Comparison of ENCODE assay signal across 24 cellular contexts in genomic region chrX:46812445-46812844, GRCh38. TPM values are rescaled to one million over a fixed set of nuclear protein-coding genes. Genes with fewer than 3 reads are reported as not detected.
DNase-seq lines count a peak whose midpoint lies in the region; ATAC-seq, FAIRE-seq and TF ChIP-seq lines count a peak whose summit lies in the region.
"Had no signal": no experiment of that assay in that cellular context is flagged by ENCODE, and none has a peak within 500 bp of the region (broad histone marks: within the 10 kb centered on the region; RNA-seq: fewer than 3 reads in every experiment).

No MANE protein-coding gene starts in this region.

- H3K27ac ChIP-seq in PC-9 (peak overlapping the region; percentile 88), hepatocyte (peak overlapping the region; percentile 12), pancreas (no peak overlapping the region), WERI-Rb-1 (no peak overlapping the region)
- H3K27ac ChIP-seq in CD8-positive, alpha-beta T cell (ENCODE audit: low read depth, low read length): no peak overlapping the region
- H3K27ac ChIP-seq: esophagus squamous epithelium, gastrocnemius medialis had no signal

- H3K4me1 ChIP-seq in PC-9 (replicated peaks; ENCODE audit: insufficient read depth): peaks cover 19% of the 10 kb centered on the region
- no peaks in the 10 kb centered on the region for H3K4me1 ChIP-seq in hepatocyte (ENCODE audit: insufficient read depth)
- H3K4me1 ChIP-seq in pancreas: no peaks in the 10 kb centered on the region
- H3K4me1 ChIP-seq in CD8-positive, alpha-beta T cell (ENCODE audit: insufficient read depth, low read length): no peaks in the 10 kb centered on the region
- H3K4me1 ChIP-seq: esophagus squamous epithelium, gastrocnemius medialis had no signal

- H3K9me2 ChIP-seq in PC-9 (ENCODE audit: insufficient read depth) (no peaks in the 10 kb centered on the region), hepatocyte (replicated peaks; ENCODE audit: insufficient read depth) (no peaks in the 10 kb centered on the region)

- H3K4me3 ChIP-seq in PC-9: no peak overlapping the region
- no peak overlapping the region for H3K4me3 ChIP-seq in hepatocyte
- no peak overlapping the region for H3K4me3 ChIP-seq in pancreas
- no peak overlapping the region for H3K4me3 ChIP-seq in CD8-positive, alpha-beta T cell (ENCODE audit: low read depth, low read length)
- no peak overlapping the region for H3K4me3 ChIP-seq in WERI-Rb-1 (ENCODE audit: low read depth, low read length)
- H3K4me3 ChIP-seq: esophagus squamous epithelium, gastrocnemius medialis, K562 had no signal

- POLR2A ChIA-PET in PC-9 (lab: Charles Lee; ENCODE audit: unreplicated experiment): interaction anchor here (0.6 kb wide), 2 partner anchors 26 to 456 kb away, joined by 3 to 5 read pairs; no protein-coding TSS in a partner anchor
- POLR2A ChIA-PET in CD8-positive, alpha-beta T cell (lab: Charles Lee): no interaction called here

- H3K79me2 ChIP-seq in PC-9 (ENCODE audit: low read depth) (no peaks in the 10 kb centered on the region), hepatocyte (no peaks in the 10 kb centered on the region)

- no peak overlapping the region for H3K27ac Mint-ChIP-seq in activated T-helper 1 cell treated with anti-CD3 and anti-CD28 coated beads, Interleukin-12 subunit alpha, Interleukin-12 subunit beta, Interleukin-2, Interleukin-4 antibody, amounts not matched to agents 30 ng/mL and 10 ng/mL and 1 ng/mL, durations not matched to agents 14 hours and 24 hours and 36 hours
- no peak overlapping the region for H3K27ac Mint-ChIP-seq in CD8-positive, alpha-beta T cell
- H3K27ac Mint-ChIP-seq: activated naive CD4-positive, alpha-beta T cell treated with anti-CD3 and anti-CD28 coated beads, Interleukin-2, amount 10 ng/mL, durations not matched to agents 7 days and 5 days; natural killer cell had no signal

- H4K20me1 ChIP-seq in PC-9 (ENCODE audit: insufficient read depth) (no peaks in the 10 kb centered on the region), hepatocyte (ENCODE audit: insufficient read depth, poor library complexity, severe bottlenecking) (no peaks in the 10 kb centered on the region)

- no peaks in the 10 kb centered on the region for H3K9me3 Mint-ChIP-seq in activated T-helper 1 cell treated with anti-CD3 and anti-CD28 coated beads, Interleukin-12 subunit alpha, Interleukin-12 subunit beta, Interleukin-2, Interleukin-4 antibody, amounts not matched to agents 30 ng/mL and 10 ng/mL and 1 ng/mL, durations not matched to agents 14 hours and 24 hours and 36 hours
- no peaks in the 10 kb centered on the region for H3K9me3 Mint-ChIP-seq in CD8-positive, alpha-beta T cell
- H3K9me3 Mint-ChIP-seq: activated naive CD4-positive, alpha-beta T cell treated with anti-CD3 and anti-CD28 coated beads, Interleukin-2, amount 10 ng/mL, durations not matched to agents 7 days and 5 days; natural killer cell had no signal

- H3K9me3 ChIP-seq in PC-9 (ENCODE audit: insufficient read depth, low read depth) (no peaks in the 10 kb centered on the region), hepatocyte (ENCODE audit: low read depth) (no peaks in the 10 kb centered on the region), pancreas (no peaks in the 10 kb centered on the region), WERI-Rb-1 (ENCODE audit: severe bottlenecking) (no peaks in the 10 kb centered on the region)
- no peaks in the 10 kb centered on the region for H3K9me3 ChIP-seq in CD8-positive, alpha-beta T cell (ENCODE audit: low read length)
- H3K9me3 ChIP-seq: esophagus squamous epithelium, gastrocnemius medialis had no signal

- H2AFZ ChIP-seq in PC-9 (no peak overlapping the region), hepatocyte (no peak overlapping the region)

- H3F3A ChIP-seq in PC-9 (ENCODE audit: insufficient read depth, low read depth): peaks cover 25% of the 10 kb centered on the region; the same call in 1 of the 2 replicates

- no peaks in the 10 kb centered on the region for H3K36me3 Mint-ChIP-seq in activated T-helper 1 cell treated with anti-CD3 and anti-CD28 coated beads, Interleukin-12 subunit alpha, Interleukin-12 subunit beta, Interleukin-2, Interleukin-4 antibody, amounts not matched to agents 30 ng/mL and 10 ng/mL and 1 ng/mL, durations not matched to agents 14 hours and 24 hours and 36 hours (ENCODE audit: low read depth)
- H3K36me3 Mint-ChIP-seq in CD8-positive, alpha-beta T cell: no peaks in the 10 kb centered on the region
- H3K36me3 Mint-ChIP-seq: activated naive CD4-positive, alpha-beta T cell treated with anti-CD3 and anti-CD28 coated beads, Interleukin-2, amount 10 ng/mL, durations not matched to agents 7 days and 5 days; natural killer cell had no signal

- intact Hi-C loops in PC-9 (cut with micrococcal nuclease; ENCODE audit: unreplicated experiment): loop anchor here (1.0 kb wide), 1 partner anchor 26 kb away; no protein-coding TSS in a partner anchor
- intact Hi-C loops in pancreas (cut with DNase I): no loop called here
- intact Hi-C loops in activated T-helper 1 cell treated with anti-CD3 and anti-CD28 coated beads, Interleukin-12 subunit alpha, Interleukin-12 subunit beta, Interleukin-2, Interleukin-4 antibody, amounts not matched to agents 30 ng/mL and 10 ng/mL and 1 ng/mL, durations not matched to agents 14 hours and 24 hours and 36 hours (cut with micrococcal nuclease): no loop called here
- intact Hi-C loops in CD8-positive, alpha-beta T cell (cut with DNase I, micrococcal nuclease): no loop called here

- BruUV-seq in PC-9 (replicated peaks; lab: Mats Ljungman, UMichigan): no TSS peak

- no peaks in the 10 kb centered on the region for H3K27me3 ChIP-seq in PC-9 (ENCODE audit: insufficient read depth, low read depth)
- H3K27me3 ChIP-seq in hepatocyte: no peaks in the 10 kb centered on the region
- H3K27me3 ChIP-seq in pancreas: no peaks in the 10 kb centered on the region
- no peaks in the 10 kb centered on the region for H3K27me3 ChIP-seq in CD8-positive, alpha-beta T cell (ENCODE audit: insufficient read depth, low read length)
- peaks cover 3% of the 10 kb centered on the region for H3K27me3 ChIP-seq in WERI-Rb-1 (ENCODE audit: insufficient read depth, low read depth, severe bottlenecking)
- H3K27me3 ChIP-seq: esophagus squamous epithelium had no signal

- DNase-seq in DMS53 (lab: John Stamatoyannopoulos, UW) (peak; percentile 77), PC-9 (peak; percentile 31 to 86), hepatocyte (ENCODE audit: low spot score) (no peak), pancreas (no peak), NK-92 (lab: John Stamatoyannopoulos, UW; ENCODE audit: unreplicated experiment) (no peak), WERI-Rb-1 (no peak)
- no peak for DNase-seq in activated T-helper 1 cell treated with anti-CD3 and anti-CD28 coated beads, Interleukin-12 subunit alpha, Interleukin-12 subunit beta, Interleukin-2, Interleukin-4 antibody, amounts not matched to agents 30 ng/mL and 10 ng/mL and 1 ng/mL, durations not matched to agents 14 hours and 24 hours and 36 hours (ENCODE audit: low spot score)
- DNase-seq in CD8-positive, alpha-beta T cell: no peak
- DNase-seq: activated naive CD4-positive, alpha-beta T cell treated with anti-CD3 and anti-CD28 coated beads, Interleukin-2, amount 10 ng/mL, durations not matched to agents 7 days and 5 days; activated T-cell treated with anti-CD3 and anti-CD28 coated beads, Interleukin-2, amount 50 U/mL, for 48 hours; anterior cingulate cortex; C1 segment of cervical spinal cord; DMS153; esophagus squamous epithelium; gastrocnemius medialis; natural killer cell; NCI-H1930; NCI-H2227 treated with DMSO at 0.1 percent for 48 hours; NCI-H748 treated with DMSO at 0.1 percent for 48 hours; Right ventricle myocardium superior; stimulated activated CD8-positive, alpha-beta memory T cell treated with anti-CD3 and anti-CD28 coated beads, Interleukin-4, amount 100 ng/mL, for 48 hours had no signal

- H3K4me3 Mint-ChIP-seq in activated T-helper 1 cell treated with anti-CD3 and anti-CD28 coated beads, Interleukin-12 subunit alpha, Interleukin-12 subunit beta, Interleukin-2, Interleukin-4 antibody, amounts not matched to agents 30 ng/mL and 10 ng/mL and 1 ng/mL, durations not matched to agents 14 hours and 24 hours and 36 hours: no peak overlapping the region
- no peak overlapping the region for H3K4me3 Mint-ChIP-seq in CD8-positive, alpha-beta T cell
- H3K4me3 Mint-ChIP-seq: activated naive CD4-positive, alpha-beta T cell treated with anti-CD3 and anti-CD28 coated beads, Interleukin-2, amount 10 ng/mL, durations not matched to agents 7 days and 5 days; natural killer cell had no signal

- FAIRE-seq in pancreas (lab: Jason Lieb, UNC): no peak
- FAIRE-seq: H54, K562, TTC549 had no signal

- no peak for TF ChIP-seq CTCF in PC-9 (conservative IDR thresholded peaks at IDR 0.05)
- no peak for TF ChIP-seq CTCF in hepatocyte (IDR thresholded peaks at IDR 0.05; ENCODE audit: poor library complexity)
- no peak for TF ChIP-seq CTCF in pancreas (IDR thresholded peaks at IDR 0.05)
- TF ChIP-seq CTCF in CD8-positive, alpha-beta T cell (IDR thresholded peaks at IDR 0.05): no peak
- no peak for TF ChIP-seq CTCF in WERI-Rb-1 (IDR thresholded peaks at IDR 0.05; ENCODE audit: low read depth, low read length)

- no peaks in the 10 kb centered on the region for H3K4me1 Mint-ChIP-seq in activated T-helper 1 cell treated with anti-CD3 and anti-CD28 coated beads, Interleukin-12 subunit alpha, Interleukin-12 subunit beta, Interleukin-2, Interleukin-4 antibody, amounts not matched to agents 30 ng/mL and 10 ng/mL and 1 ng/mL, durations not matched to agents 14 hours and 24 hours and 36 hours (ENCODE audit: low read depth)
- H3K4me1 Mint-ChIP-seq in CD8-positive, alpha-beta T cell (ENCODE audit: low read depth): no peaks in the 10 kb centered on the region
- H3K4me1 Mint-ChIP-seq: activated naive CD4-positive, alpha-beta T cell treated with anti-CD3 and anti-CD28 coated beads, Interleukin-2, amount 10 ng/mL, durations not matched to agents 7 days and 5 days; natural killer cell had no signal

- ATAC-seq in pancreas: peak in 3 of 4 donors; percentile 37 to 53 (median 41)
- no peak for ATAC-seq in CD8-positive, alpha-beta T cell
- ATAC-seq: gastrocnemius medialis, K562, natural killer cell had no signal

- peaks cover 8% of the 10 kb centered on the region for H3K27me3 Mint-ChIP-seq in activated T-helper 1 cell treated with anti-CD3 and anti-CD28 coated beads, Interleukin-12 subunit alpha, Interleukin-12 subunit beta, Interleukin-2, Interleukin-4 antibody, amounts not matched to agents 30 ng/mL and 10 ng/mL and 1 ng/mL, durations not matched to agents 14 hours and 24 hours and 36 hours (ENCODE audit: insufficient read depth)
- H3K27me3 Mint-ChIP-seq in CD8-positive, alpha-beta T cell (ENCODE audit: low read depth): peaks cover 4% of the 10 kb centered on the region

- 66% methylated on average over 2 of the region's 2 CpGs for WGBS in hepatocyte (ENCODE audit: low lambda C conversion rate, missing lambda C conversion rate)
- WGBS in pancreas, 2 donors: 12 to 19% methylated on average over 2 of the region's 2 CpGs

- H3K36me3 ChIP-seq in PC-9 (ENCODE audit: low read depth) (no peaks in the 10 kb centered on the region), hepatocyte (replicated peaks; ENCODE audit: insufficient read depth, low read depth) (no peaks in the 10 kb centered on the region), pancreas (no peaks in the 10 kb centered on the region), WERI-Rb-1 (no peaks in the 10 kb centered on the region)
- H3K36me3 ChIP-seq in CD8-positive, alpha-beta T cell (ENCODE audit: insufficient read depth, low read length): no peaks in the 10 kb centered on the region
- H3K36me3 ChIP-seq: esophagus squamous epithelium, gastrocnemius medialis had no signal

- peak overlapping the region; percentile 50 for H3K4me2 ChIP-seq in PC-9
- no peak overlapping the region for H3K4me2 ChIP-seq in hepatocyte

- CTCF ChIA-PET in PC-9 (lab: Charles Lee): no interaction called here
- CTCF ChIA-PET in CD8-positive, alpha-beta T cell (lab: Charles Lee): no interaction called here

RNA-seq across cellular contexts. Expression of gene RP2, which starts 24.4 kb away (rescaled TPM):
- total RNA-seq in PC-9 (2021) (7.8 and 11.2 TPM in 2 replicates), hepatocyte (23.2 and 24.4 TPM in 2 replicates), pancreas (1 to 10 TPM; 1.8 to 6.0 (median 2.3) TPM)
- polyA plus RNA-seq in hepatocyte (9.3 and 9.5 TPM in 2 replicates), pancreas (1 to 10 TPM; 1.4 to 2.5 TPM)
- total RNA-seq in activated T-helper 1 cell treated with anti-CD3 and anti-CD28 coated beads, Interleukin-12 subunit alpha, Interleukin-12 subunit beta, Interleukin-2, Interleukin-4 antibody, amounts not matched to agents 30 ng/mL and 10 ng/mL and 1 ng/mL, durations not matched to agents 14 hours and 24 hours and 36 hours: 7.1 and 7.5 TPM in 2 replicates
- total RNA-seq in CD8-positive, alpha-beta T cell: 1 to 10 TPM; 4.4 to 4.9 TPM

RNA-seq across cellular contexts. Expression of gene SLC9A7, which starts 53.5 kb away (rescaled TPM):
- total RNA-seq in PC-9 (2021) (20.2 and 20.9 TPM in 2 replicates), hepatocyte (7.7 and 8.1 TPM in 2 replicates), pancreas (10 to 100 TPM in 2 of 6 donors, 1 to 10 TPM in 4; 5.9 to 16.0 (median 7.4) TPM)
- polyA plus RNA-seq in hepatocyte (2.0 and 3.6 TPM in 2 replicates), pancreas (1 to 10 TPM; 2.2 to 2.9 TPM)
- total RNA-seq in activated T-helper 1 cell treated with anti-CD3 and anti-CD28 coated beads, Interleukin-12 subunit alpha, Interleukin-12 subunit beta, Interleukin-2, Interleukin-4 antibody, amounts not matched to agents 30 ng/mL and 10 ng/mL and 1 ng/mL, durations not matched to agents 14 hours and 24 hours and 36 hours: 36.9 and 39.6 TPM in 2 replicates
- 1 to 10 TPM; 2.4 to 2.5 TPM for total RNA-seq in CD8-positive, alpha-beta T cell

Comparison
In these comparisons a context has a peak if more than half of its experiments do, and no peak if none do; other contexts are left out.
1. DNase-seq: peak in DMS53 (single experiment) and PC-9 (2 of 2); none in hepatocyte (single experiment), pancreas (0 of 6), activated T-helper 1 cell treated with anti-CD3 and anti-CD28 coated beads, Interleukin-12 subunit alpha, Interleukin-12 subunit beta, Interleukin-2, Interleukin-4 antibody, amounts not matched to agents 30 ng/mL and 10 ng/mL and 1 ng/mL, durations not matched to agents 14 hours and 24 hours and 36 hours (single experiment), CD8-positive, alpha-beta T cell (0 of 7), NK-92 (single experiment) and WERI-Rb-1 (single experiment).
2. H3K27ac ChIP-seq: peak in PC-9 (single experiment) and hepatocyte (single experiment); none in pancreas (0 of 4), CD8-positive, alpha-beta T cell (single experiment) and WERI-Rb-1 (single experiment).